ENCODE assay signal across 8 cellular contexts in genomic region chr4:153084939-153085630, GRCh38.
DNase-seq lines count a peak whose midpoint lies in the region; ATAC-seq lines count a peak whose summit lies in the region.

No MANE protein-coding gene starts in this region.

- peaks cover 17% of the 10 kb centered on the region for H3K27me3 Mint-ChIP-seq in activated CD4-positive, alpha-beta T cell treated with anti-CD3 and anti-CD28 coated beads, Interleukin-2, amount 10 ng/mL, durations not matched to agents 24 days and 14 days

- intact Hi-C loops in activated CD4-positive, alpha-beta T cell treated with anti-CD3 and anti-CD28 coated beads, Interleukin-2, amount 10 ng/mL, durations not matched to agents 24 days and 14 days (cut with micrococcal nuclease): loop anchor here (1.0 kb wide), 2 partner anchors 31 to 239 kb away; no protein-coding TSS in a partner anchor

- DNase-seq in NCI-H1436 (lab: John Stamatoyannopoulos, UW) (peak; percentile 41), NCI-H1436 treated with DMSO at 0.1 percent for 48 hours (lab: John Stamatoyannopoulos, UW) (no peak), NCI-H2171 treated with DMSO at 0.1 percent for 48 hours (lab: John Stamatoyannopoulos, UW) (peak; percentile 32), cerebellum (ENCODE audit: low spot score) (peak; percentile 65), left lobe of liver (ENCODE audit: low spot score) (peak; percentile 69)
- DNase-seq in activated CD4-positive, alpha-beta T cell treated with anti-CD3 and anti-CD28 coated beads, Interleukin-2, amount 10 ng/mL, durations not matched to agents 24 days and 14 days: peak; percentile 94
- peak; percentile 78 to 89 for DNase-seq in stimulated activated CD4-positive, alpha-beta T cell treated with anti-CD3 and anti-CD28 coated beads, Interleukin-4, amount 100 ng/mL, for 48 hours (ENCODE audit: low read depth in 2 of 2)

- peaks cover 4% of the 10 kb centered on the region for H3K9me3 Mint-ChIP-seq in activated CD4-positive, alpha-beta T cell treated with anti-CD3 and anti-CD28 coated beads, Interleukin-2, amount 10 ng/mL, durations not matched to agents 24 days and 14 days

- no peaks in the 10 kb centered on the region for H3K36me3 Mint-ChIP-seq in activated CD4-positive, alpha-beta T cell treated with anti-CD3 and anti-CD28 coated beads, Interleukin-2, amount 10 ng/mL, durations not matched to agents 24 days and 14 days (ENCODE audit: low read depth)

- peaks cover 17% of the 10 kb centered on the region for H3K4me1 Mint-ChIP-seq in activated CD4-positive, alpha-beta T cell treated with anti-CD3 and anti-CD28 coated beads, Interleukin-2, amount 10 ng/mL, durations not matched to agents 24 days and 14 days

- no peak overlapping the region for H3K4me3 Mint-ChIP-seq in activated CD4-positive, alpha-beta T cell treated with anti-CD3 and anti-CD28 coated beads, Interleukin-2, amount 10 ng/mL, durations not matched to agents 24 days and 14 days

- H3K27ac Mint-ChIP-seq in activated CD4-positive, alpha-beta T cell treated with anti-CD3 and anti-CD28 coated beads, Interleukin-2, amount 10 ng/mL, durations not matched to agents 24 days and 14 days: no peak overlapping the region

- ATAC-seq in HG02678 (IDR thresholded peaks at IDR 0.05; ENCODE audit: unreplicated experiment): peak; percentile 65
- ATAC-seq in left lobe of liver: peak; percentile 91
